8 cellular contexts compared by ENCODE assay signal in the genomic region with DNA sequence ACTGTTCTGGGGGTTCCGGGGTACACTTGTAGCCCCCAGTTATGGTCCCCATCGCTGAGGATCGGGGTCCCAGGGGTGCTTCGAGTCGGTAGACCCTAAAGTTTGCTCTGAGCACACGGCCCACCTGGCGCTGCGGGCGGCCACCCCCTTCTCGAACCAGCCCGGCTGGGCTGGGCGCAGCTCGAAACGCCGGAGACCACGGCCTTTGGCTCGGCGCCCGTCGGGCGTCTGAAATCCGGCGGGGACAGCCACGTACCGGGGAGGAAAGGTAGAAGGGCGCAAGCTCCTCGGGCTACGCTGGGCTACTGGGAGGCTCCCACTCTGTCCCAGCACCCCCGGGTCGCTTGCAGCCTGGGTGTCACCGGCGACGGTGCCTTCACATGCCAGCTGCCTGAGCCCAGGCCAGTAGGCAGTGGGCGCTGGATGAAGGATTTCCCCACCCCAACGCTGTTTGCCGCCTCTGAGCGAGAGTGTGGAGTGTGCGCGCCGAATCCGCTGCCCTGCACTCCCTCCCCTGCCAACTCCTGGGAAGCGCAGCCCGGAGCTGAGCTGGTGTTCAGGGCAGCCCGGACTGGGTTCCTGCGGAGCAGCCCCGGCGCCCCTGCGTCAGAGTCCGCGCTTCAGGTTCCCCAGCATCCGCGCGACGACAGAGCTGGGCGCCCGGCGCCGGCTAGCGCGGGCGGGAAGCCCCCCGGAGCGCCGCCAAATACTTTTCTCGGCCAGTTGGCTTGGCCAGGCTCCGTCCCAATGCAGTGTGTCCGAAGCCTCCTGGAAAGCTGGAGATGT.
A peak's percentile ranks its signal among the peaks of the same experiment; 100 is the strongest.
DNase-seq lines count a peak whose midpoint lies in the region; ATAC-seq and TF ChIP-seq lines count a peak whose summit lies in the region.

No MANE protein-coding gene starts in this region.

- peak overlapping the region; percentile 78 for H3K4me3 Mint-ChIP-seq in nephron progenitor cell

- no peak overlapping the region for H3K27ac Mint-ChIP-seq in nephron progenitor cell

- H3K36me3 Mint-ChIP-seq in nephron progenitor cell (ENCODE audit: low read depth), result no peaks in the 10 kb centered on the region

- peaks cover 65% of the 10 kb centered on the region for H3K27me3 Mint-ChIP-seq in nephron progenitor cell (ENCODE audit: low read depth, poor library complexity)

- no peak for DNase-seq in AG09319 (ENCODE audit: extremely low read depth, low read depth)
- DNase-seq in HK-2 (ENCODE audit: unreplicated experiment), result peak; percentile 59
- DNase-seq in activated CD8-positive, alpha-beta memory T cell treated with anti-CD3 and anti-CD28 coated beads, Interleukin-2, amount 50 U/mL, for 48 hours, result peak; percentile 54
- DNase-seq in fibroblast of pulmonary artery (ENCODE audit: low read depth), result peak; percentile 45
- peak; percentile 32 for DNase-seq in nephron progenitor cell
- no peak for DNase-seq in kidney glomerular epithelial cell (lab: John Stamatoyannopoulos, UW)

- H3K9me3 Mint-ChIP-seq in nephron progenitor cell, result peaks cover 40% of the 10 kb centered on the region

- ATAC-seq in HG02571 (IDR thresholded peaks at IDR 0.05; ENCODE audit: unreplicated experiment), result no peak
- no peak for ATAC-seq in GM21723 (IDR thresholded peaks at IDR 0.05; ENCODE audit: unreplicated experiment)

- peak overlapping the region; percentile 60 for H3K4me3 ChIP-seq in fibroblast of pulmonary artery (replicated peaks; ENCODE audit: low read depth, low read length)

- TF ChIP-seq CTCF in AG09319 (IDR thresholded peaks at IDR 0.05; ENCODE audit: low read depth, low read length) (peak; percentile 13), fibroblast of pulmonary artery (IDR thresholded peaks at IDR 0.05; ENCODE audit: low read length, missing control alignments) (peak; percentile 11), nephron progenitor cell (IDR thresholded peaks at IDR 0.05) (no peak)

- peaks cover 17% of the 10 kb centered on the region for H3K4me1 Mint-ChIP-seq in nephron progenitor cell

Comparison
In these comparisons a context has a peak if more than half of its experiments do, and no peak if none do; other contexts are left out.
1. DNase-seq: peak in HK-2 (single experiment), activated CD8-positive, alpha-beta memory T cell treated with anti-CD3 and anti-CD28 coated beads, Interleukin-2, amount 50 U/mL, for 48 hours (single experiment), fibroblast of pulmonary artery (single experiment) and nephron progenitor cell (single experiment); none in AG09319 (single experiment) and kidney glomerular epithelial cell (single experiment).